In the genomic region with DNA sequence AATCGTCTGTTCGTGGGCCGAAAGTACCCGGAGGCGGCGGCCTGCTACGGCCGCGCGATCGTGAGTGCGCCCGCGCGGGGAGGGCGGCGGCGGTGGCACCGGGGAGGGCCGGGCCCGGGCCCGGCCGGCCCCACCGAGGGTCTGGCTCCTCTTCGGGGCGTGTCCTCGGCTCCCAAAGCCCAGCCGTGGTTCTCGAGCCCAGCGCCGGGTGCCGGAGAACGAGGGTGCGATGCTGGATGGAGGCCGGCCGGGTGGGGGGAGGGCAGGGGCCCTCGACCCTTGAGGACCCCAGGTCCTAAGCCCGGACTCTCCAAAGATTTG, we compare ENCODE assay signal across 1 cellular context.
TF ChIP-seq lines count a peak whose summit lies in the region.

No MANE protein-coding gene starts in this region.

TF ChIP-seq in HepG2, 621 proteins besides CTCF, POLR2A, EP300 and RAD21:
- TF ChIP-seq AGO1 (IDR thresholded peaks at IDR 0.05; ENCODE audit: low read depth, low read length, poor library complexity, severe bottlenecking), result peak; percentile 45
- TF ChIP-seq, protein P1, sequence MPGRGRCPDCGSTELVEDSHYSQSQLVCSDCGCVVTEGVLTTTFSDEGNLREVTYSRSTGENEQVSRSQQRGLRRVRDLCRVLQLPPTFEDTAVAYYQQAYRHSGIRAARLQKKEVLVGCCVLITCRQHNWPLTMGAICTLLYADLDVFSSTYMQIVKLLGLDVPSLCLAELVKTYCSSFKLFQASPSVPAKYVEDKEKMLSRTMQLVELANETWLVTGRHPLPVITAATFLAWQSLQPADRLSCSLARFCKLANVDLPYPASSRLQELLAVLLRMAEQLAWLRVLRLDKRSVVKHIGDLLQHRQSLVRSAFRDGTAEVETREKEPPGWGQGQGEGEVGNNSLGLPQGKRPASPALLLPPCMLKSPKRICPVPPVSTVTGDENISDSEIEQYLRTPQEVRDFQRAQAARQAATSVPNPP (CRISPR knock-in tag; IDR thresholded peaks at IDR 0.05), result 0 out of 2 replicates have a peak, but pooled peaks have one; percentile 12
- TF ChIP-seq FOXJ3 (CRISPR knock-in tag; IDR thresholded peaks at IDR 0.05; ENCODE audit: borderline replicate concordance), result no peak
- 0 out of 2 replicates have a peak, but pooled peaks have one; percentile 31 for TF ChIP-seq REL (CRISPR knock-in tag; conservative IDR thresholded peaks at IDR 0.05)
- 0 out of 2 replicates have a peak, but pooled peaks have one; percentile 4 for TF ChIP-seq ZFX (CRISPR knock-in tag; IDR thresholded peaks at IDR 0.05; ENCODE audit: low read depth)
- TF ChIP-seq ZNF670 (CRISPR knock-in tag; IDR thresholded peaks at IDR 0.05; ENCODE audit: borderline replicate concordance), result 0 out of 2 replicates have a peak, but pooled peaks have one; percentile 16
- TF ChIP-seq SMAD1 (CRISPR knock-in tag; IDR thresholded peaks at IDR 0.05; ENCODE audit: borderline replicate concordance, low read depth), result no peak
